22 cellular contexts compared by ENCODE assay signal in genomic region chrX:68252664-68253063, GRCh38.
"Had no signal": no experiment of that assay in that cellular context is flagged by ENCODE, and none has a peak within 500 bp of the region (broad histone marks: within the 10 kb centered on the region; RNA-seq: fewer than 3 reads in every experiment).

No MANE protein-coding gene starts in this region.

- ATAC-seq: activated CD4-positive, alpha-beta T cell treated with anti-CD3 and anti-CD28 coated beads for 36 hours; activated naive CD4-positive, alpha-beta T cell treated with anti-CD3 and anti-CD28 coated beads, Interleukin-2, amount 50 U/mL, for 72 hours; activated T-cell treated with anti-CD3 and anti-CD28 coated beads, Interleukin-2, amount 50 U/mL, for 72 hours; gastroesophageal sphincter; left colon; naive thymus-derived CD8-positive, alpha-beta T cell; psoas muscle had no signal

- DNase-seq: activated CD4-positive, alpha-beta T cell treated with anti-CD3 and anti-CD28 coated beads for 36 hours; activated CD4-positive, CD25-positive, alpha-beta regulatory T cell; activated naive CD4-positive, alpha-beta T cell; activated T-cell treated with anti-CD3 and anti-CD28 coated beads for 4 hours; activated T-cell treated with anti-CD3 and anti-CD28 coated beads, Interleukin-2, amount 50 U/mL, for 72 hours; central memory CD4-positive, alpha-beta T cell; dorsolateral prefrontal cortex; effector memory CD4-positive, alpha-beta T cell; erythroblast; head of caudate nucleus; hypothalamus; immature natural killer cell; kidney; left colon; naive thymus-derived CD8-positive, alpha-beta T cell; nucleus accumbens; psoas muscle; stimulated activated CD4-positive, alpha-beta T cell treated with anti-CD3 and anti-CD28 coated beads, Interleukin-1b, Interleukin-23, amount 100 ng/mL, for 48 hours; stimulated activated naive CD4-positive, alpha-beta T cell treated with Interleukin-2 at 50 U/mL for 16 hours; transverse colon had no signal
